Comparison of ENCODE assay signal across 11 cellular contexts in the genomic region with DNA sequence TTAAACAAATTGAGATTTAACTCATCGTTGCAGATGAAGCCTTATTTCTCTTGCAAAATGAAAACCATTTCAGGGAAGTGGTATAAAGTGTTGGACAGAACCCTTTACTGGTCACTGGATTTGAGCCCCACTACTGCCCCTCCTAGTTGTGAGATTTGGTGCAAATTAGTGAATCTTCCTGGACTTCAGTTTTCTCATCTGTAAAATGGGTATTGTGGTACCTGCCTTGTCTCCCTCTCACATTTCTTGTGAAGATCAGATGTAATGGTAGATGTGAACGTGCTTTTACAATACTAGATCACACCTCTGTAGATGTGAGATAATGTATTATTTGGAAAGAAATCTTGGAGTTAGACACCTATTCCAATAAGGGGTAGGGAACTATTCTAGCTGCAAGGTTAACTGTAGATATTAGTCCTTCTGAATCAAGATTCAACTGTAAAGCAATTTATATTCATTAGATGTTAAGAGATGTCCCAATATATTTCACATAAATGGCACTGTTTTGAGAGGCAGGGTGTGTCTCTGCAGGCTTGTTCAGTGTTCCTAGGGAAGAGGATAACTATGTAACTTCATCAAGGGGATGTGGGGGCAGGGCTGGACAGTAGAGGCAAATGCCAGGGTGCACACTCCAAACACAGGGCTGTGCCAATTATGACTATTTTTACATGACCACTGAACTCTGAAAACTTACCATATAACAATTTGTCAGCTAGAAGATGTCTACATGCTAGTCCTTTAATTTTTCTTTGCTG.
A peak's percentile ranks its signal among the peaks of the same experiment; 100 is the strongest.
DNase-seq lines count a peak whose midpoint lies in the region; ATAC-seq, FAIRE-seq and TF ChIP-seq lines count a peak whose summit lies in the region.
"Had no signal": no experiment of that assay in that cellular context is flagged by ENCODE, and none has a peak within 500 bp of the region (broad histone marks: within the 10 kb centered on the region; RNA-seq: fewer than 3 reads in every experiment).

No MANE protein-coding gene starts in this region.

- TF ChIP-seq CTCF in brain microvascular endothelial cell (IDR thresholded peaks at IDR 0.05; ENCODE audit: low read depth, low read length, missing control alignments) = no peak
- no peak for TF ChIP-seq CTCF in kidney (IDR thresholded peaks at IDR 0.05; ENCODE audit: borderline replicate concordance, extremely low read depth, insufficient read depth)
- no peak for TF ChIP-seq CTCF in thoracic aorta (IDR thresholded peaks at IDR 0.05)

- in situ Hi-C loops in brain microvascular endothelial cell (cut with HindIII; ENCODE audit: low pct_ligation_motif_present, low sequenced_read_pairs) = no loop called here

- H3K9me3 ChIP-seq in kidney (ENCODE audit: control insufficient read depth in 1 of 2, low read length in 2 of 2) (no peaks in the 10 kb centered on the region), thoracic aorta (no peaks in the 10 kb centered on the region)

- H3K27me3 ChIP-seq in brain microvascular endothelial cell (replicated peaks) (no peaks in the 10 kb centered on the region), thoracic aorta (replicated peaks; ENCODE audit: insufficient read depth) (no peaks in the 10 kb centered on the region)

- H3K4me3 ChIP-seq in brain microvascular endothelial cell (ENCODE audit: low read depth, low read length) (peak overlapping the region; percentile 36), kidney (ENCODE audit: low read length in 2 of 2) (peak overlapping the region; percentile 31 to 36), thoracic aorta (peak overlapping the region; percentile 68)

- H3K4me1 ChIP-seq in kidney (ENCODE audit: control insufficient read depth in 1 of 2, insufficient read depth in 1 of 2, low read depth in 1 of 2, low read length in 2 of 2) = no peaks in the 10 kb centered on the region
- H3K4me1 ChIP-seq in thoracic aorta (ENCODE audit: control insufficient read depth in 1 of 2, low read depth in 2 of 2) = peaks cover 7 to 53% of the 10 kb centered on the region in 2 donors

- H3K27ac ChIP-seq in brain microvascular endothelial cell (no peak overlapping the region), kidney (ENCODE audit: low read depth in 2 of 2, low read length in 2 of 2) (no peak overlapping the region), thoracic aorta (peak overlapping the region; percentile 7 to 53)
- H3K27ac ChIP-seq: KMS-11 had no signal

- no peak for ATAC-seq in thoracic aorta (ENCODE audit: insufficient number of reproducible peaks, low FRiP score, low read depth)
- ATAC-seq: stimulated activated naive CD8-positive, alpha-beta T cell treated with anti-CD3 and anti-CD28 coated beads, Interleukin-15, amount 100 ng/mL, for 72 hours had no signal

- H3K36me3 ChIP-seq in brain microvascular endothelial cell (replicated peaks) (no peaks in the 10 kb centered on the region), kidney (ENCODE audit: control insufficient read depth in 1 of 2, insufficient read depth in 2 of 2, low read length in 2 of 2) (no peaks in the 10 kb centered on the region), thoracic aorta (no peaks in the 10 kb centered on the region)

- intact Hi-C loops in kidney (cut with DNase I) = no loop called here

- peak; percentile 40 for DNase-seq in M059J (ENCODE audit: low read depth)
- no peak for DNase-seq in brain microvascular endothelial cell
- DNase-seq in kidney = no peak
- DNase-seq in thoracic aorta (ENCODE audit: low spot score) = no peak
- no peak for DNase-seq in NCI-H2196 treated with DMSO at 0.1 percent for 48 hours (lab: John Stamatoyannopoulos, UW; ENCODE audit: unreplicated experiment)
- DNase-seq in stimulated activated CD8-positive, alpha-beta memory T cell treated with anti-CD3 and anti-CD28 coated beads, Interleukin-4, amount 100 ng/mL, for 48 hours = no peak
- no peak for DNase-seq in NCI-H226
- DNase-seq: activated naive CD4-positive, alpha-beta T cell treated with anti-CD3 and anti-CD28 coated beads, Interleukin-2, amount 50 U/mL, for 16 hours; cortex of kidney; stimulated activated naive CD8-positive, alpha-beta T cell treated with anti-CD3 and anti-CD28 coated beads, Interleukin-15, amount 100 ng/mL, for 72 hours had no signal

- H3K9ac ChIP-seq in kidney (ENCODE audit: low read length in 2 of 2) = no peak overlapping the region
- H3K9ac ChIP-seq: KMS-11 had no signal

- no peak for FAIRE-seq in kidney (lab: Jason Lieb, UNC)

Comparison
In these comparisons a context has a peak if more than half of its experiments do, and no peak if none do; other contexts are left out.
1. H3K27ac ChIP-seq: peak in thoracic aorta (2 of 2); none in brain microvascular endothelial cell (single experiment) and kidney (0 of 2).
2. Peak in every context shown above with its lines, with median percentiles within 50 percentile points of each other: H3K4me3 ChIP-seq.